21 cellular contexts compared by ENCODE assay signal in the genomic region with DNA sequence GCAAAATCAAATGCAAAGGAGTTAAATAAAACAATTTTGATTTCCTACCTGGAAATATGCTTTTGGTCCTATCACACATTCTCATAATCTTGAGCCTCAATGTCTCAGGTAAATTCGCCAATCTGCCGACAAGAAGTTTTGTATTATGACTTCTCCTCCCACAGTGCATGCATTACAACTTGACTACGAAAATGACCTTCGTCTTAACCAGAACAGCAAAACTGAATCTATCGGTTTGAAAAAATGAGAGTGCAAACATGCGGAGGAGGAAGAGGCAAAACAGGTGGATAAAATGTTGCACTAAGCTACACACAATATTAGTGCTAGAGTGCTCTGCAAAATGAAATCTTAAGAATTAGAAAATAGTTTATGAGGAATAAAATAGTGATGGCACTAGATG. TPM values are rescaled to one million over a fixed set of nuclear protein-coding genes. Genes with fewer than 3 reads are reported as not detected.
DNase-seq lines count a peak whose midpoint lies in the region; ATAC-seq, FAIRE-seq and TF ChIP-seq lines count a peak whose summit lies in the region.
"Had no signal": no experiment of that assay in that cellular context is flagged by ENCODE, and none has a peak within 500 bp of the region (broad histone marks: within the 10 kb centered on the region; RNA-seq: fewer than 3 reads in every experiment).

No MANE protein-coding gene starts in this region.

- no peak for DNase-seq in activated T-cell treated with anti-CD3 and anti-CD28 coated beads, Interleukin-2, amount 50 U/mL, for 72 hours
- DNase-seq in activated T-cell treated with anti-CD3 and anti-CD28 coated beads for 4 hours (no peak), RWPE2 (ENCODE audit: low spot score) (no peak), astrocyte (ENCODE audit: low read depth) (no peak), osteocyte (ENCODE audit: extremely low spot score, unreplicated experiment) (no peak), epidermal melanocyte (ENCODE audit: insufficient read length, low spot score) (no peak), NCI-H345 treated with DMSO at 0.1 percent for 48 hours (lab: John Stamatoyannopoulos, UW; ENCODE audit: unreplicated experiment) (no peak)
- DNase-seq: dermis blood vessel endothelial cell; DMS79; erythroblast; NCI-H2029; NCI-H446 treated with DMSO at 0.1 percent for 48 hours; NK-92 treated with Interleukin-12 subunit alpha and Interleukin-12 subunit beta, amount 100 ng/mL, for 24 hours; right lobe of liver; stomach; upper lobe of right lung had no signal

- no peak overlapping the region for H3K4me2 ChIP-seq in astrocyte (ENCODE audit: low read length)

- TF ChIP-seq CTCF in RWPE2 (IDR thresholded peaks at IDR 0.05; ENCODE audit: poor library complexity, severe bottlenecking) (no peak), astrocyte (IDR thresholded peaks at IDR 0.05; ENCODE audit: insufficient read depth, low read depth, low read length) (no peak), osteocyte (IDR thresholded peaks at IDR 0.05) (no peak)

- no peaks in the 10 kb centered on the region for H4K20me1 ChIP-seq in astrocyte (ENCODE audit: insufficient read depth, low read length)

- H3K9me3 ChIP-seq in RWPE2 (ENCODE audit: severe bottlenecking) (no peaks in the 10 kb centered on the region), astrocyte (ENCODE audit: insufficient read depth, low read depth, low read length) (no peaks in the 10 kb centered on the region)
- H3K9me3 ChIP-seq: breast epithelium, gastroesophageal sphincter, HAP-1, right lobe of liver, stomach, upper lobe of right lung had no signal

- no peak for FAIRE-seq in astrocyte (lab: Jason Lieb, UNC)
- FAIRE-seq: GM18507 had no signal

- H3K4me3 ChIP-seq in RWPE2 (ENCODE audit: severe bottlenecking) (no peak overlapping the region), astrocyte (ENCODE audit: insufficient read depth, low read depth, low read length) (no peak overlapping the region)
- H3K4me3 ChIP-seq: breast epithelium, gastroesophageal sphincter, HAP-1, right lobe of liver, stomach, upper lobe of right lung had no signal

- peak overlapping the region; percentile 74 to 80 for H3K4me3 Mint-ChIP-seq in activated T-cell treated with anti-CD3 and anti-CD28 coated beads, Interleukin-2, amount 50 U/mL, for 72 hours
- no peak overlapping the region for H3K4me3 Mint-ChIP-seq in astrocyte (ENCODE audit: unreplicated experiment)
- no peak overlapping the region for H3K4me3 Mint-ChIP-seq in osteocyte (ENCODE audit: unreplicated experiment)

- peaks cover 77% of the 10 kb centered on the region for H3K79me2 ChIP-seq in astrocyte (ENCODE audit: insufficient read depth, low read length)

- no peaks in the 10 kb centered on the region for H3K27me3 Mint-ChIP-seq in activated T-cell treated with anti-CD3 and anti-CD28 coated beads, Interleukin-2, amount 50 U/mL, for 72 hours (ENCODE audit: low read depth)
- no peaks in the 10 kb centered on the region for H3K27me3 Mint-ChIP-seq in astrocyte (ENCODE audit: low read depth, unreplicated experiment)
- H3K27me3 Mint-ChIP-seq in osteocyte (ENCODE audit: unreplicated experiment), result no peaks in the 10 kb centered on the region

- H3K27ac Mint-ChIP-seq in activated T-cell treated with anti-CD3 and anti-CD28 coated beads, Interleukin-2, amount 50 U/mL, for 72 hours, result peak overlapping the region; percentile 97
- H3K27ac Mint-ChIP-seq in astrocyte (ENCODE audit: unreplicated experiment), result peak overlapping the region; percentile 96
- H3K27ac Mint-ChIP-seq in osteocyte (ENCODE audit: unreplicated experiment), result peak overlapping the region; percentile 96

- H3K4me1 Mint-ChIP-seq in activated T-cell treated with anti-CD3 and anti-CD28 coated beads, Interleukin-2, amount 50 U/mL, for 72 hours (ENCODE audit: low read depth), result peaks cover 3% of the 10 kb centered on the region
- peaks cover 44% of the 10 kb centered on the region for H3K4me1 Mint-ChIP-seq in astrocyte (ENCODE audit: low read depth, unreplicated experiment)
- H3K4me1 Mint-ChIP-seq in osteocyte (ENCODE audit: unreplicated experiment), result peaks cover 47% of the 10 kb centered on the region

- H3K4me1 ChIP-seq in RWPE2 (ENCODE audit: insufficient read depth, poor library complexity, severe bottlenecking), result peaks cover 37% of the 10 kb centered on the region
- peaks cover 50% of the 10 kb centered on the region for H3K4me1 ChIP-seq in astrocyte (ENCODE audit: insufficient read depth, low read length)
- H3K4me1 ChIP-seq: breast epithelium, HAP-1, right lobe of liver had no signal

- no peak overlapping the region for H3K9ac ChIP-seq in astrocyte (ENCODE audit: low read length)

- H2AFZ ChIP-seq in astrocyte (ENCODE audit: low read depth, low read length), result no peak overlapping the region

- peak overlapping the region; percentile 90 for H3K27ac ChIP-seq in RWPE2 (ENCODE audit: poor library complexity, severe bottlenecking)
- H3K27ac ChIP-seq in astrocyte (ENCODE audit: low read depth, low read length), result peak overlapping the region; percentile 96
- H3K27ac ChIP-seq: breast epithelium, right lobe of liver, upper lobe of right lung had no signal

- peak in 1 of 2 donors; percentile 32 for ATAC-seq in activated T-cell treated with anti-CD3 and anti-CD28 coated beads, Interleukin-2, amount 50 U/mL, for 72 hours (replicated peaks in 1 of 2)
- ATAC-seq in RWPE2 (ENCODE audit: low read depth), result no peak
- ATAC-seq in GM21737 (IDR thresholded peaks at IDR 0.05; ENCODE audit: unreplicated experiment), result no peak
- ATAC-seq: gastroesophageal sphincter, right lobe of liver, upper lobe of right lung had no signal

- H3K36me3 ChIP-seq in RWPE2 (ENCODE audit: low read depth) (peaks cover 10% of the 10 kb centered on the region), astrocyte (ENCODE audit: insufficient read depth, low read length) (no peaks in the 10 kb centered on the region)
- H3K36me3 ChIP-seq: breast epithelium, gastroesophageal sphincter, HAP-1, right lobe of liver, stomach, upper lobe of right lung had no signal

- H3K27me3 ChIP-seq in RWPE2 (ENCODE audit: insufficient read depth, poor library complexity, severe bottlenecking) (no peaks in the 10 kb centered on the region), astrocyte (ENCODE audit: insufficient read depth, low read length) (no peaks in the 10 kb centered on the region)
- H3K27me3 ChIP-seq: breast epithelium, gastroesophageal sphincter, right lobe of liver, stomach, upper lobe of right lung had no signal

- H3K36me3 Mint-ChIP-seq in activated T-cell treated with anti-CD3 and anti-CD28 coated beads, Interleukin-2, amount 50 U/mL, for 72 hours (ENCODE audit: insufficient read depth in 2 of 2), result no peaks in the 10 kb centered on the region
- H3K36me3 Mint-ChIP-seq in astrocyte (ENCODE audit: low read depth, unreplicated experiment) (no peaks in the 10 kb centered on the region), osteocyte (ENCODE audit: unreplicated experiment) (no peaks in the 10 kb centered on the region)

- H3K9me3 Mint-ChIP-seq in activated T-cell treated with anti-CD3 and anti-CD28 coated beads, Interleukin-2, amount 50 U/mL, for 72 hours, result no peaks in the 10 kb centered on the region
- H3K9me3 Mint-ChIP-seq in astrocyte (ENCODE audit: unreplicated experiment) (no peaks in the 10 kb centered on the region), osteocyte (ENCODE audit: unreplicated experiment) (no peaks in the 10 kb centered on the region)

RNA-seq across cellular contexts. Expression of gene HIVEP2, which starts 43.4 kb away (rescaled TPM):
- total RNA-seq in activated T-cell treated with anti-CD3 and anti-CD28 coated beads, Interleukin-2, amount 50 U/mL, for 72 hours, result 10 to 100 TPM; 25.8 to 30.8 TPM
- total RNA-seq in astrocyte, result 17.0 and 21.2 TPM in 2 replicates
- total RNA-seq in osteocyte, result 38.2 and 39.2 TPM in 2 replicates

Comparison
In these comparisons a context has a peak if more than half of its experiments do, and no peak if none do; other contexts are left out.
1. H3K4me3 Mint-ChIP-seq: peak in activated T-cell treated with anti-CD3 and anti-CD28 coated beads, Interleukin-2, amount 50 U/mL, for 72 hours (2 of 2); none in astrocyte (single experiment) and osteocyte (single experiment).
2. Peak in every context shown above with its lines, with median percentiles within 50 percentile points of each other: H3K27ac Mint-ChIP-seq.